In the genomic region with DNA sequence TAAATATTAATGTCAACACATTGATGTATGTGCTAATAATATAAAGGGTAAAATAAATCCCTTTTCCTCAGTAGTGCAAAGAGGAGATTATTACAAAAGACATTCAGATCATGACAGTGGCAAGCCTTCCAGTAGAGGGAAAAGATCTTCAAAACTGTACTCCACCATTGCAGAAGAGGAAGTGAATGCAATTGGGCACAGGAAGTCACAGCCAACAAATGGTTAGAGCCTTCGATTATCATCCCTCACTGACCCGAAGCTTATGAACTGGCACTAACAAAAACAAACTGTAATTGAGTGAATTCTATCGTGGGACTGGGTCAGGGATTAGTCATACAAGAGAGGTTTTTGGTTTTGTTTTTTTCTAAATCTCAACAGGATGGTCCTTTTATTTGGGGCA, we compare ENCODE assay signal across 21 cellular contexts. TPM values are rescaled to one million over a fixed set of nuclear protein-coding genes. Genes with fewer than 3 reads are reported as not detected.
"Had no signal": no experiment of that assay in that cellular context is flagged by ENCODE, and none has a peak within 500 bp of the region (broad histone marks: within the 10 kb centered on the region; RNA-seq: fewer than 3 reads in every experiment).

No MANE protein-coding gene starts in this region.

- DNase-seq: activated CD4-positive, alpha-beta T cell treated with anti-CD3 and anti-CD28 coated beads, Interleukin-2, amount 10 ng/mL, durations not matched to agents 7 days and 5 days; activated CD4-positive, CD25-positive, alpha-beta regulatory T cell; activated naive CD4-positive, alpha-beta T cell treated with Interleukin-2 at 50 U/mL for 16 hours; anterior cingulate cortex; brain microvascular endothelial cell; cortex of kidney; effector CD4-positive, alpha-beta T cell; hippocampal formation; left lung; mammary epithelial cell; naive thymus-derived CD4-positive, alpha-beta T cell; pancreas; stimulated activated CD4-positive, alpha-beta T cell treated with anti-CD3 and anti-CD28 coated beads, Interleukin-12 subunit alpha, Interleukin-12 subunit beta, amount 100 ng/mL, for 4 hours; stimulated activated CD4-positive, alpha-beta T cell treated with anti-CD3 and anti-CD28 coated beads, Interleukin-2, amount 100 ng/mL, for 24 hours; tibial artery; uterus had no signal

- ATAC-seq: left lung; naive thymus-derived CD4-positive, alpha-beta T cell; pancreas; stimulated activated effector memory CD8-positive, alpha-beta T cell treated with anti-CD3 and anti-CD28 coated beads, Interleukin-12 subunit alpha, Interleukin-12 subunit beta, amount 100 ng/mL, for 72 hours had no signal

- H3K9me3 ChIP-seq: esophagus muscularis mucosa, left lung, pancreas, tibial artery, uterus had no signal

- H3K36me3 ChIP-seq: brain microvascular endothelial cell, pancreas, uterus had no signal

- H3K27ac ChIP-seq: brain microvascular endothelial cell, esophagus muscularis mucosa, left lung, pancreas, tibial artery, uterus had no signal

- H3K4me1 ChIP-seq: esophagus muscularis mucosa, left lung, pancreas, uterus had no signal

- H3K4me3 ChIP-seq: esophagus muscularis mucosa, left lung, pancreas, tibial artery, uterus had no signal

- H3K27me3 ChIP-seq: brain microvascular endothelial cell, esophagus muscularis mucosa, left lung, pancreas, tibial artery, uterus had no signal

RNA-seq across cellular contexts. Expression of gene SCGN, which starts 39.3 kb away (rescaled TPM):
- total RNA-seq: activated CD4-positive, alpha-beta T cell treated with anti-CD3 and anti-CD28 coated beads, Interleukin-2, amount 10 ng/mL, durations not matched to agents 7 days and 5 days; activated CD8-positive, alpha-beta memory T cell treated with anti-CD3 and anti-CD28 coated beads for 36 hours; fibroblast of villous mesenchyme; left lung; mammary epithelial cell; mononuclear cell; naive thymus-derived CD4-positive, alpha-beta T cell had no signal
